ENCODE assay signal across 19 cellular contexts in genomic region chr16:54473201-54473993, GRCh38.
DNase-seq lines count a peak whose midpoint lies in the region; ATAC-seq and TF ChIP-seq lines count a peak whose summit lies in the region.
"Had no signal": no experiment of that assay in that cellular context is flagged by ENCODE, and none has a peak within 500 bp of the region (broad histone marks: within the 10 kb centered on the region; RNA-seq: fewer than 3 reads in every experiment).

No MANE protein-coding gene starts in this region.

- TF ChIP-seq CTCF in DND-41 (IDR thresholded peaks at IDR 0.05; ENCODE audit: borderline replicate concordance, extremely low read depth, low read length, poor library complexity, severe bottlenecking) (no peak), fibroblast of the aortic adventitia (IDR thresholded peaks at IDR 0.05; ENCODE audit: insufficient read depth, low read length) (no peak), H9 (conservative IDR thresholded peaks at IDR 0.05) (no peak)

- H2BK20ac ChIP-seq in H9 (ENCODE audit: low read depth, low read length, poor library complexity, severe bottlenecking), result no peak overlapping the region

- H3K27ac Mint-ChIP-seq in H9, result no peak overlapping the region
- H3K27ac Mint-ChIP-seq: CD8-positive, alpha-beta T cell had no signal

- no peak overlapping the region for H2BK5ac ChIP-seq in H9 (ENCODE audit: insufficient read length, low read length)

- no peaks in the 10 kb centered on the region for H3K23me2 ChIP-seq in H9 (ENCODE audit: insufficient read length, low read depth, low read length, poor library complexity, severe bottlenecking)

- H3K4me1 ChIP-seq in DND-41 (ENCODE audit: insufficient read depth, low read length) (no peaks in the 10 kb centered on the region), right cardiac atrium (ENCODE audit: control insufficient read depth, insufficient read depth, low read length) (no peaks in the 10 kb centered on the region), H9 (ENCODE audit: insufficient read depth, low read length) (no peaks in the 10 kb centered on the region)
- H3K4me1 ChIP-seq: SJSA1 had no signal

- H3K4me3 ChIP-seq in DND-41 (ENCODE audit: low read depth in 1 of 2, low read length in 2 of 2), result no peak overlapping the region
- no peak overlapping the region for H3K4me3 ChIP-seq in fibroblast of the aortic adventitia (ENCODE audit: low read depth, low read length)
- H3K4me3 ChIP-seq in right cardiac atrium (ENCODE audit: low read length), result no peak overlapping the region
- H3K4me3 ChIP-seq: BLaER1 treated with 17β-estradiol and CSF1 and Interleukin-3, amounts not matched to agents 10 nM and 100 nM; SJSA1 had no signal

- no peaks in the 10 kb centered on the region for H3K79me2 ChIP-seq in DND-41 (ENCODE audit: insufficient read depth, low read length)
- H3K79me2 ChIP-seq in H9 (ENCODE audit: insufficient read depth, low read length), result no peaks in the 10 kb centered on the region

- no peak overlapping the region for H3K4me3 Mint-ChIP-seq in H9
- H3K4me3 Mint-ChIP-seq: CD8-positive, alpha-beta T cell had no signal

- H2BK15ac ChIP-seq in H9 (ENCODE audit: low read depth, low read length), result no peak overlapping the region

- H4K20me1 ChIP-seq in DND-41 (ENCODE audit: insufficient read depth, low read length) (no peaks in the 10 kb centered on the region), H9 (ENCODE audit: control insufficient read depth, insufficient read depth, insufficient read length) (no peaks in the 10 kb centered on the region)
- H4K20me1 ChIP-seq: BLaER1 treated with 17β-estradiol and CSF1 and Interleukin-3, amounts not matched to agents 10 nM and 100 nM had no signal

- H2BK12ac ChIP-seq in H9 (ENCODE audit: insufficient read length, low read depth, low read length), result no peak overlapping the region

- H4K5ac ChIP-seq in H9 (ENCODE audit: insufficient read length, low read depth, low read length), result no peak overlapping the region

- no peak overlapping the region for H2AK5ac ChIP-seq in H9 (ENCODE audit: insufficient read length, low read length)

- H3K56ac ChIP-seq in H9 (ENCODE audit: insufficient read length, low read depth, low read length), result no peak overlapping the region

- H3K36me3 Mint-ChIP-seq in H9 (ENCODE audit: insufficient read depth in 1 of 3, low read depth in 3 of 3), result no peaks in the 10 kb centered on the region
- H3K36me3 Mint-ChIP-seq: CD8-positive, alpha-beta T cell had no signal

- H3K9me3 ChIP-seq in DND-41 (ENCODE audit: insufficient read depth, low read length, severe bottlenecking) (no peaks in the 10 kb centered on the region), KOPT-K1 (ENCODE audit: insufficient read depth, low read length, poor library complexity, severe bottlenecking) (no peaks in the 10 kb centered on the region), right cardiac atrium (ENCODE audit: control insufficient read depth, low read length) (no peaks in the 10 kb centered on the region), H9 (ENCODE audit: control insufficient read depth, low read depth, low read length) (no peaks in the 10 kb centered on the region)
- H3K9me3 ChIP-seq: SJSA1 had no signal

- H3K27me3 ChIP-seq in DND-41 (ENCODE audit: insufficient read depth, low read length, poor library complexity), result no peaks in the 10 kb centered on the region
- no peaks in the 10 kb centered on the region for H3K27me3 ChIP-seq in right cardiac atrium (ENCODE audit: control insufficient read depth, insufficient read depth)
- no peaks in the 10 kb centered on the region for H3K27me3 ChIP-seq in H9 (ENCODE audit: insufficient read depth, low read length)
- H3K27me3 ChIP-seq: BLaER1 treated with 17β-estradiol and CSF1 and Interleukin-3, amounts not matched to agents 10 nM and 100 nM; SJSA1 had no signal

- no peak overlapping the region for H3K18ac ChIP-seq in H9 (ENCODE audit: insufficient read length, low read depth, low read length)

- no peak overlapping the region for H3K4ac ChIP-seq in H9 (ENCODE audit: low read depth, low read length)

- no peak overlapping the region for H3K27ac ChIP-seq in DND-41 (ENCODE audit: low read length)
- peak overlapping the region; percentile 24 for H3K27ac ChIP-seq in KOPT-K1 (ENCODE audit: low read depth, low read length, poor library complexity, severe bottlenecking)
- H3K27ac ChIP-seq in right cardiac atrium (ENCODE audit: low read length), result no peak overlapping the region
- no peak overlapping the region for H3K27ac ChIP-seq in H9 (ENCODE audit: insufficient read length, low read depth, low read length)
- H3K27ac ChIP-seq: BLaER1 treated with 17β-estradiol and CSF1 and Interleukin-3, amounts not matched to agents 10 nM and 100 nM; SJSA1 had no signal

- intact Hi-C loops in right cardiac atrium (cut with DNase I), result no loop called here

- H3K4me1 Mint-ChIP-seq in H9, result no peaks in the 10 kb centered on the region

- H3K9ac ChIP-seq in DND-41 (ENCODE audit: low read depth, low read length), result no peak overlapping the region
- no peak overlapping the region for H3K9ac ChIP-seq in H9 (ENCODE audit: extremely low read depth, insufficient read length, low read length)
- H3K9ac ChIP-seq: BLaER1 treated with 17β-estradiol and CSF1 and Interleukin-3, amounts not matched to agents 10 nM and 100 nM had no signal

- H3T11ph ChIP-seq in H9 (ENCODE audit: low read length), result no peak overlapping the region

- DNase-seq in DND-41 (peak; percentile 15), fibroblast of the aortic adventitia (ENCODE audit: low read depth) (peak; percentile 30), right cardiac atrium (peak in 1 of 3 donors; percentile 68), Kasumi-1 (lab: John Stamatoyannopoulos, UW) (no peak), H9 (no peak)
- DNase-seq: Calu3; CD8-positive, alpha-beta T cell; DMS153; GDM1; MM.1S; NCI-H1092; NCI-H1436 treated with DMSO at 0.1 percent for 48 hours; NCI-H1930; NCI-H69 had no signal

- 57% methylated on average over 9 of the region's 9 CpGs for WGBS in right cardiac atrium
- WGBS in H9 (ENCODE audit: extremely low coverage, insufficient read length, low lambda C conversion rate), result no CpG with 5 or more reads among the region's 9 CpGs

- ATAC-seq in DND-41 (ENCODE audit: insufficient read depth, low read depth) (peak; percentile 53; the same call in 1 of the 3 replicates), right cardiac atrium (peak; percentile 59 to 78), HG02610 (IDR thresholded peaks at IDR 0.05; ENCODE audit: unreplicated experiment) (no peak)
- ATAC-seq: CD8-positive, alpha-beta T cell; Panc1 had no signal

- H3K23ac ChIP-seq in H9 (ENCODE audit: insufficient read length, low read depth, low read length), result no peak overlapping the region

- no peak overlapping the region for H2BK120ac ChIP-seq in H9 (ENCODE audit: low read depth, low read length, poor library complexity, severe bottlenecking)

- H2AFZ ChIP-seq in DND-41 (ENCODE audit: low read depth, low read length) (no peak overlapping the region), H9 (ENCODE audit: low read length) (no peak overlapping the region)

- no peaks in the 10 kb centered on the region for H3K79me1 ChIP-seq in H9 (ENCODE audit: insufficient read depth, low read depth, low read length, poor library complexity, severe bottlenecking)

- H4K8ac ChIP-seq in H9 (replicated peaks; ENCODE audit: insufficient read length, low read depth, low read length), result no peak overlapping the region

- H3K14ac ChIP-seq in H9 (ENCODE audit: insufficient read depth, low read length), result no peak overlapping the region

- H4K91ac ChIP-seq in H9 (ENCODE audit: insufficient read length, low read depth, low read length), result no peak overlapping the region

- no peaks in the 10 kb centered on the region for H3K9me3 Mint-ChIP-seq in H9
- H3K9me3 Mint-ChIP-seq: CD8-positive, alpha-beta T cell had no signal

- H3K4me2 ChIP-seq in DND-41 (ENCODE audit: insufficient read depth, low read length), result no peak overlapping the region
- H3K4me2 ChIP-seq in H9 (ENCODE audit: insufficient read depth, insufficient read length, low read length), result no peak overlapping the region
- H3K4me2 ChIP-seq: BLaER1 treated with 17β-estradiol and CSF1 and Interleukin-3, amounts not matched to agents 10 nM and 100 nM had no signal

- H3K27me3 Mint-ChIP-seq in H9 (ENCODE audit: low read depth), result peaks cover 8% of the 10 kb centered on the region

- H3K36me3 ChIP-seq in DND-41 (ENCODE audit: insufficient read depth, low read length) (no peaks in the 10 kb centered on the region), KOPT-K1 (ENCODE audit: insufficient read depth, low read length) (no peaks in the 10 kb centered on the region)
- H3K36me3 ChIP-seq: BLaER1 treated with 17β-estradiol and CSF1 and Interleukin-3, amounts not matched to agents 10 nM and 100 nM; SJSA1 had no signal

Comparison
In these comparisons a context has a peak if more than half of its experiments do, and no peak if none do; other contexts are left out.
1. DNase-seq: peak in DND-41 (single experiment) and fibroblast of the aortic adventitia (single experiment); none in Kasumi-1 (0 of 2) and H9 (single experiment).